In genomic region chr2:25306767-25307368, GRCh38 we compare ENCODE assay signal across 14 cellular contexts. TPM values are rescaled to one million over a fixed set of nuclear protein-coding genes. Genes with fewer than 3 reads are reported as not detected.
DNase-seq lines count a peak whose midpoint lies in the region; ATAC-seq and TF ChIP-seq lines count a peak whose summit lies in the region.
"Had no signal": no experiment of that assay in that cellular context is flagged by ENCODE, and none has a peak within 500 bp of the region (broad histone marks: within the 10 kb centered on the region; RNA-seq: fewer than 3 reads in every experiment).

No MANE protein-coding gene starts in this region.

- H3K36me3 Mint-ChIP-seq in T-cell (peaks cover 24% of the 10 kb centered on the region), endodermal cell (ENCODE audit: low read depth) (no peaks in the 10 kb centered on the region)

- H3K9me3 ChIP-seq in right atrium auricular region (no peaks in the 10 kb centered on the region), heart left ventricle (no peaks in the 10 kb centered on the region), upper lobe of right lung (no peaks in the 10 kb centered on the region), endodermal cell (ENCODE audit: control insufficient read depth, low read length) (no peaks in the 10 kb centered on the region), ascending aorta (no peaks in the 10 kb centered on the region)

- no peak for TF ChIP-seq CTCF in right atrium auricular region (IDR thresholded peaks at IDR 0.05)
- TF ChIP-seq CTCF in heart left ventricle (IDR thresholded peaks at IDR 0.05) = no peak
- no peak for TF ChIP-seq CTCF in upper lobe of right lung (IDR thresholded peaks at IDR 0.05)
- TF ChIP-seq CTCF in endodermal cell (conservative IDR thresholded peaks at IDR 0.05) = no peak
- TF ChIP-seq CTCF in ascending aorta (IDR thresholded peaks at IDR 0.05) = no peak

- no peak overlapping the region for H3K9ac ChIP-seq in endodermal cell (ENCODE audit: extremely low read depth, low read length, poor library complexity, severe bottlenecking)

- H3K27me3 ChIP-seq in right atrium auricular region (no peaks in the 10 kb centered on the region), heart left ventricle (no peaks in the 10 kb centered on the region), upper lobe of right lung (no peaks in the 10 kb centered on the region), endodermal cell (ENCODE audit: control insufficient read depth, insufficient read depth, low read length, poor library complexity, severe bottlenecking) (no peaks in the 10 kb centered on the region), ascending aorta (no peaks in the 10 kb centered on the region)

- peak; percentile 87 for DNase-seq in Right ventricle myocardium inferior (ENCODE audit: missing footprints)
- DNase-seq in right atrium auricular region (ENCODE audit: low spot score) = no peak
- DNase-seq in T-cell = no peak
- peak in 2 of 5 donors; percentile 73 to 87 for DNase-seq in heart left ventricle
- peak; percentile 67 for DNase-seq in upper lobe of right lung
- no peak for DNase-seq in endodermal cell
- DNase-seq in kidney glomerular epithelial cell (lab: John Stamatoyannopoulos, UW) = no peak
- DNase-seq in ascending aorta (ENCODE audit: low spot score in 2 of 2) = no peak
- DNase-seq: erythroblast; H9; NCI-H510A; stimulated activated CD4-positive, alpha-beta T cell treated with anti-CD3 and anti-CD28 coated beads, Interleukin-15, amount 100 ng/mL, for 24 hours had no signal

- H3K4me3 Mint-ChIP-seq in T-cell (no peak overlapping the region), endodermal cell (no peak overlapping the region)
- H3K4me3 Mint-ChIP-seq: H9, neural crest cell had no signal

- 52 to 67% (median 64%) methylated on average over 6 of the region's 6 CpGs for WGBS in heart left ventricle, 4 donors
- 87 to 89% methylated on average over 6 of the region's 6 CpGs for whole genome bisulfite sequencing in endodermal cell (ENCODE audit: insufficient coverage in 1 of 2, insufficient read length in 1 of 2), 2 experiments

- H3K27ac Mint-ChIP-seq in T-cell (peak overlapping the region; percentile 74 to 92), endodermal cell (no peak overlapping the region)
- H3K27ac Mint-ChIP-seq: H9 had no signal

- H3K4me1 Mint-ChIP-seq in T-cell = peaks cover 72 to 87% (median 81%) of the 10 kb centered on the region in 3 donors
- H3K4me1 Mint-ChIP-seq in endodermal cell = peaks cover 29% of the 10 kb centered on the region

- H3K4me1 ChIP-seq in right atrium auricular region = peaks cover 0 to 96% of the 10 kb centered on the region in 2 donors
- peaks cover 0 to 97% (median 73%) of the 10 kb centered on the region in 12 donors for H3K4me1 ChIP-seq in heart left ventricle
- peaks cover 47% of the 10 kb centered on the region for H3K4me1 ChIP-seq in upper lobe of right lung
- peaks cover 8% of the 10 kb centered on the region for H3K4me1 ChIP-seq in endodermal cell (ENCODE audit: control insufficient read depth, insufficient read depth, low read length)
- H3K4me1 ChIP-seq in ascending aorta = peaks cover 12 to 40% of the 10 kb centered on the region in 2 donors

- H3K9me3 Mint-ChIP-seq in T-cell = no peaks in the 10 kb centered on the region
- no peaks in the 10 kb centered on the region for H3K9me3 Mint-ChIP-seq in endodermal cell
- H3K9me3 Mint-ChIP-seq: H9, neural crest cell had no signal

- intact Hi-C loops in Right ventricle myocardium inferior (cut with DNase I) (loop anchor here (5.0 kb wide), 1 partner anchor 35 kb away; the partner anchor contains the start of gene DNMT3A), heart left ventricle (cut with DNase I) (loop anchor here in 3 of 10 donors (5.0 kb wide), 1 partner anchor 35 kb away; the partner anchor contains the start of gene DNMT3A (in 3 of the 3)), upper lobe of right lung (cut with DNase I) (no loop called here), ascending aorta (cut with DNase I) (loop anchor here (5.0 kb wide), 2 partner anchors 35 to 70 kb away; partner anchors contain the start of gene DNMT3A)

- CTCF ChIA-PET in T-cell (lab: Charles Lee) = interaction anchor here (0.6 to 0.7 kb wide), 2 partner anchors 31 to 69 kb away, joined by 3 to 9 read pairs; no protein-coding TSS in a partner anchor

- H3K27me3 Mint-ChIP-seq in T-cell (no peaks in the 10 kb centered on the region), endodermal cell (ENCODE audit: insufficient read depth) (no peaks in the 10 kb centered on the region)

- H3K27ac ChIP-seq in right atrium auricular region (no peak overlapping the region), heart left ventricle (no peak overlapping the region), upper lobe of right lung (no peak overlapping the region), endodermal cell (ENCODE audit: low read depth, low read length) (no peak overlapping the region), ascending aorta (no peak overlapping the region)
- H3K27ac ChIP-seq: SK-N-MC had no signal

- TF ChIP-seq POLR2A in heart left ventricle (IDR thresholded peaks at IDR 0.05) = no peak

- POLR2A ChIA-PET in T-cell (lab: Charles Lee) = no interaction called here

- no peaks in the 10 kb centered on the region for H3K36me3 ChIP-seq in right atrium auricular region
- peaks cover 0 to 36% (median 9%) of the 10 kb centered on the region in 9 donors for H3K36me3 ChIP-seq in heart left ventricle
- peaks cover 8% of the 10 kb centered on the region for H3K36me3 ChIP-seq in upper lobe of right lung
- H3K36me3 ChIP-seq in endodermal cell (ENCODE audit: control insufficient read depth, insufficient read depth, low read length) = no peaks in the 10 kb centered on the region
- peaks cover 8 to 11% of the 10 kb centered on the region in 2 donors for H3K36me3 ChIP-seq in ascending aorta

- no peak overlapping the region for H3K4me3 ChIP-seq in right atrium auricular region
- no peak overlapping the region for H3K4me3 ChIP-seq in heart left ventricle
- no peak overlapping the region for H3K4me3 ChIP-seq in upper lobe of right lung
- H3K4me3 ChIP-seq in endodermal cell (ENCODE audit: low read length) = no peak overlapping the region
- H3K4me3 ChIP-seq in ascending aorta = no peak overlapping the region
- H3K4me3 ChIP-seq: SK-N-MC had no signal

- ATAC-seq in Right ventricle myocardium inferior (peak; percentile 50), T-cell (replicated peaks in 1 of 4) (no peak), heart left ventricle (peak; percentile 53 to 60 (median 56)), upper lobe of right lung (peak; percentile 69)

RNA-seq across cellular contexts. Expression of gene DNMT3A, which starts 34.9 kb away (rescaled TPM):
- total RNA-seq in Right ventricle myocardium inferior (18.6 TPM), right atrium auricular region (1 to 10 TPM; 6.0 to 8.1 TPM), T-cell (100 to 1,000 TPM in 1 of 5 donors, 10 to 100 TPM in 4; 78.7 to 125 (median 93.2) TPM), heart left ventricle (10 to 100 TPM in 8 of 9 donors, 1 to 10 TPM in 1; 3.5 to 26.0 (median 18.6) TPM), upper lobe of right lung (31.3 TPM), endodermal cell (100 to 1,000 TPM; 124 to 139 TPM), ascending aorta (33.6 TPM)
- polyA plus RNA-seq in heart left ventricle = 1 to 10 TPM; 9.1 to 9.2 TPM
- 68.6 TPM for polyA plus RNA-seq in endodermal cell (2013, experiment 1 of 2)
- 67.9 TPM for polyA plus RNA-seq in endodermal cell (2013, experiment 2 of 2)

Comparison
In these comparisons a context has a peak if more than half of its experiments do, and no peak if none do; other contexts are left out.
1. DNase-seq: peak in Right ventricle myocardium inferior (single experiment) and upper lobe of right lung (single experiment); none in right atrium auricular region (single experiment), T-cell (0 of 34), endodermal cell (single experiment), kidney glomerular epithelial cell (single experiment) and ascending aorta (0 of 2).
2. ATAC-seq: peak in Right ventricle myocardium inferior (single experiment), heart left ventricle (4 of 4) and upper lobe of right lung (single experiment); none in T-cell (0 of 4).